8 cellular contexts compared by ENCODE assay signal in the genomic region with DNA sequence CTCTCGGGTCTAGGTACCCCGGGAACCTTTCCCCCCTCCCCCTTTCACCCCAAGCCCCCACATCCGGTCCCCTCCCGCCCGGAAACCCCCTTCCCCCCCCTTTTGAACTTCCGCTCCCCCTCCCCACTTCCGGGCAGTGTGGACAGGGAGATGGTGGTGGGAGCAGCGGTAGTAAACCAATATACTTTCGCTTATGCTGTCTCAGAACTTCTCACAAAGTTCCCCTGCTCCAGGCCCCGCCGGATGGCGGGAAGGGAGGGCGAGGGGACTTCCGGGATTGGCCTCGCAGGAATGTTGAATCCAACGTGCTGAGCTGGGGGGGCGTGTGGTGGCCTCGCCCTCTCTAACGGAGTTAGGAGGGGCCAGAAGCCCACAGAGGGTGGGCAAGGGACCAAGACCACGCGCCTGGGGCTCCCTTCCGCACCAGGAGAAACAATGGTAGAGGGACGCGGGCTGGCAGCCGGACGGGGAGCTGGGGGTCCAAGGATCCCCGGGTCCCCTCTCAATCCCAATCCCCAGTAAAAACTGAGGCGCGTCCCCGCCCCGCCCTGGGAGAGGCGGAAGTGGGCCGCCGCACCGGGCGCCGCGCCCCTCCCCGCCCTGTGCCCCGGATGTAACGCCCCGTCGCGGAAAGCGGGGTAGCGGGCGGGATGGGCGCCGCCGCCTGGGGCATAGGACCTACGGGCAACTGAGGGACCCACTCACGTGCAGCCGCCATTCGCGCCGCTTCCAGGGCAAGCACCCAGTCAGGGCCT. TPM values are rescaled to one million over a fixed set of nuclear protein-coding genes. Genes with fewer than 3 reads are reported as not detected.
DNase-seq lines count a peak whose midpoint lies in the region.

No MANE protein-coding gene starts in this region.

- H3K27ac ChIP-seq in layer of hippocampus (ENCODE audit: low read depth, low read length): peak overlapping the region; percentile 97

- DNase-seq in NCI-H1436 (lab: John Stamatoyannopoulos, UW) (peak; percentile 9), NCI-H1436 treated with DMSO at 0.1 percent for 48 hours (lab: John Stamatoyannopoulos, UW) (no peak), MG63 (peak; percentile 55), cerebellar cortex (ENCODE audit: low spot score) (peak; percentile 51), putamen (ENCODE audit: low spot score) (no peak)
- peak; percentile 50 for DNase-seq in activated CD4-positive, CD25-positive, alpha-beta regulatory T cell treated with anti-CD3 and anti-CD28 coated beads, Interleukin-2, amount 50 U/mL, for 16 hours (ENCODE audit: low read depth, low spot score)
- peak; percentile 71 for DNase-seq in stimulated activated CD4-positive, alpha-beta T cell treated with anti-CD3 and anti-CD28 coated beads, Interleukin-4, amount 100 ng/mL, for 1 hour

- peak overlapping the region; percentile 89 for H3K4me3 ChIP-seq in MG63

- H3K36me3 ChIP-seq in MG63: peaks cover 51% of the 10 kb centered on the region

- no peaks in the 10 kb centered on the region for H3K9me3 ChIP-seq in MG63

- H3K27me3 ChIP-seq in MG63: no peaks in the 10 kb centered on the region
- H3K27me3 ChIP-seq in layer of hippocampus (ENCODE audit: control insufficient read depth, insufficient read depth, low read length): no peaks in the 10 kb centered on the region

RNA-seq across cellular contexts. Expression of a gene that starts 0.7 kb away (rescaled TPM):
- 182 and 263 TPM in 2 replicates for total RNA-seq in MG63 (2014; rRNA removed; shearing (Covaris generic); ENCODE audit: low replicate concordance)

RNA-seq across cellular contexts. Expression of a gene that starts 3.3 kb away (rescaled TPM):
- 1.3 TPM in 1 of 2 replicates, not detected in the other for total RNA-seq in MG63 (2014; rRNA removed; shearing (Covaris generic); ENCODE audit: low replicate concordance)

RNA-seq across cellular contexts. Expression of a gene that starts 7.5 kb away (rescaled TPM):
- total RNA-seq in MG63 (2014; rRNA removed; shearing (Covaris generic); ENCODE audit: low replicate concordance): 20.4 and 29.9 TPM in 2 replicates

RNA-seq across cellular contexts. Expression of a gene that starts 7.7 kb away (rescaled TPM):
- total RNA-seq in MG63 (2014; rRNA removed; shearing (Covaris generic); ENCODE audit: low replicate concordance): 48.0 and 87.3 TPM in 2 replicates

RNA-seq across cellular contexts. Expression of a gene that starts 15.5 kb away (rescaled TPM):
- total RNA-seq in MG63 (2014; rRNA removed; shearing (Covaris generic); ENCODE audit: low replicate concordance): not detected in 2 replicates

Comparison
In these comparisons a context has a peak if more than half of its experiments do, and no peak if none do; other contexts are left out.
1. DNase-seq: peak in NCI-H1436 (single experiment), MG63 (single experiment), activated CD4-positive, CD25-positive, alpha-beta regulatory T cell treated with anti-CD3 and anti-CD28 coated beads, Interleukin-2, amount 50 U/mL, for 16 hours (single experiment), cerebellar cortex (single experiment) and stimulated activated CD4-positive, alpha-beta T cell treated with anti-CD3 and anti-CD28 coated beads, Interleukin-4, amount 100 ng/mL, for 1 hour (single experiment); none in NCI-H1436 treated with DMSO at 0.1 percent for 48 hours (single experiment) and putamen (single experiment).